8 cellular contexts compared by ENCODE assay signal in the genomic region with DNA sequence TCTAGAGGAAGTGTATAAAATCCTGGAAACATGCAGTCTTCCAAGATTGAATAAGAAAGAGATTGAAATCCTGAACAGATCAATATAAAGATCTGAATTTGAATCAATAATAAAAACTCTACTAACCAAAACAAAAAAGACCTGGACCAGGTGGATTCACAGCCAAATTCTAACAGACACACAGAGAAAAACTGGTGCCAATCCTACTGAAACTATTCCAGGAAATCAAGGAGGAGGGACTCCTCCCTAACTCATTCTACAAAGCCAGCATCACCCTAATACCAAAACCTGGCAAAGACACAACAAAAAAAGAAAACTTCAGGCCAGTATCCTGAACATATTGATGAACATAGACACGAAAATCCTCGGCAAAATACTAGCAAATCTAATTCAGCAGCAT.
"Had no signal": no experiment of that assay in that cellular context is flagged by ENCODE, and none has a peak within 500 bp of the region (broad histone marks: within the 10 kb centered on the region; RNA-seq: fewer than 3 reads in every experiment).

No MANE protein-coding gene starts in this region.

- H3K4me1 Mint-ChIP-seq: H9 had no signal

- H3K9me3 ChIP-seq: HAP-1 had no signal

- H3K4me1 ChIP-seq: HAP-1 had no signal

- DNase-seq: GOT3, H7, H9, HCEC 1CT, HFFc6 had no signal

- H3K36me3 ChIP-seq: HAP-1 had no signal

- H3K9me3 Mint-ChIP-seq: GM23338, H9, HFFc6 had no signal

- H3K4me3 Mint-ChIP-seq: GM23338, H9, HFFc6 had no signal

- H3K27ac Mint-ChIP-seq: GM23338, H9, HFFc6 had no signal

- H2AFZ ChIP-seq: GM23248, GM23338 had no signal

- H3K27ac ChIP-seq: GM23248 had no signal

- H3K4me2 ChIP-seq: GM23338 had no signal

- H3K4me3 ChIP-seq: GM23248, GM23338, HAP-1 had no signal
